1 cellular context compared by ENCODE assay signal in genomic region chr1:38991638-38992449, GRCh38.
TF ChIP-seq lines count a peak whose summit lies in the region.

No MANE protein-coding gene starts in this region.

TF ChIP-seq in HepG2, 621 proteins besides CTCF, POLR2A, EP300 and RAD21 (continued from another document):
- no peak for TF ChIP-seq AHDC1 (CRISPR knock-in tag; IDR thresholded peaks at IDR 0.05; ENCODE audit: borderline replicate concordance)
- no peak for TF ChIP-seq ZMAT3 (CRISPR knock-in tag; conservative IDR thresholded peaks at IDR 0.05)
- TF ChIP-seq ASH2L (IDR thresholded peaks at IDR 0.05; ENCODE audit: insufficient read length, low read depth, low read length), result peak; percentile 4
- TF ChIP-seq ZNF224 (CRISPR knock-in tag; IDR thresholded peaks at IDR 0.05), result no peak
- TF ChIP-seq ZKSCAN1 (IDR thresholded peaks at IDR 0.05; ENCODE audit: low read length), result no peak
- TF ChIP-seq ZSCAN25 (CRISPR knock-in tag; IDR thresholded peaks at IDR 0.05), result no peak
- TF ChIP-seq SNAI1 (CRISPR knock-in tag; IDR thresholded peaks at IDR 0.05; ENCODE audit: borderline replicate concordance), result 0 out of 2 replicates have a peak, but pooled peaks have one; percentile 33
- TF ChIP-seq SYNCRIP (IDR thresholded peaks at IDR 0.05; ENCODE audit: insufficient read depth, low read depth, low read length), result no peak
- no peak for TF ChIP-seq ZBTB7A (CRISPR knock-in tag; IDR thresholded peaks at IDR 0.05)
- no peak for TF ChIP-seq HOXD1 (CRISPR knock-in tag; IDR thresholded peaks at IDR 0.05)
- TF ChIP-seq ZNF431 (CRISPR knock-in tag; IDR thresholded peaks at IDR 0.05; ENCODE audit: borderline replicate concordance, low read depth), result no peak
- peak; percentile 66; the same call in 1 of the 2 replicates for TF ChIP-seq SRF (IDR thresholded peaks at IDR 0.05; ENCODE audit: low read depth, low read length)
- no peak for TF ChIP-seq CREB1 (IDR thresholded peaks at IDR 0.05)
- TF ChIP-seq CREB1 (CRISPR knock-in tag; IDR thresholded peaks at IDR 0.05), result no peak
- no peak for TF ChIP-seq ZBTB40 (IDR thresholded peaks at IDR 0.05)
- TF ChIP-seq ZBTB40 (CRISPR knock-in tag; IDR thresholded peaks at IDR 0.05), result no peak
